Comparison of ENCODE assay signal across 13 cellular contexts in the genomic region with DNA sequence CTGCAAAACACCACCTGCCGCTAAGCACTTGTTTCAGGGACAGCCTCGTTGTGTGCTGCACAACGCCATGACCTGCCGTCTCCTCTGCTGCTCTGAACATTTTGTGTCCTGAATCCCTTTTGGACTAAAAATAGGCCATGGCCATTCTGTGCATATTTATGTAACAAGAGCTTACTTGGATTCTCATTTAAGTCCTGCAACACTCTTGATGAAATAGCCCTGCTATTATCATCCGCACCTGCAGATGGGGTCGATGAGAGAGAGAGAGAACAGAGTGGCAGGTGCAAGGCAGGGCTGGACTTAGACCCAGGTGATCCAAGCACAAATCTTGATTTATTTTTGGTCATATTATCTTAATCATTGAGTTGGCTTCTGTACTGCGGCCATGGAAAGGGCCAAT.
DNase-seq lines count a peak whose midpoint lies in the region; ATAC-seq and TF ChIP-seq lines count a peak whose summit lies in the region.
"Had no signal": no experiment of that assay in that cellular context is flagged by ENCODE, and none has a peak within 500 bp of the region (broad histone marks: within the 10 kb centered on the region; RNA-seq: fewer than 3 reads in every experiment).

No MANE protein-coding gene starts in this region.

- H3K18ac ChIP-seq in H9 (ENCODE audit: insufficient read length, low read depth, low read length): no peak overlapping the region

- no peak overlapping the region for H3K27ac ChIP-seq in C4-2B
- no peak overlapping the region for H3K27ac ChIP-seq in H9 (ENCODE audit: insufficient read length, low read depth, low read length)
- no peak overlapping the region for H3K27ac ChIP-seq in uterus
- H3K27ac ChIP-seq: BLaER1 had no signal

- TF ChIP-seq CTCF in C4-2B (conservative IDR thresholded peaks at IDR 0.05): peak; percentile 18
- peak; percentile 61 for TF ChIP-seq CTCF in H9 (conservative IDR thresholded peaks at IDR 0.05)
- TF ChIP-seq CTCF in activated CD8-positive, alpha-beta T cell treated with anti-CD3 and anti-CD28 coated beads for 36 hours (IDR thresholded peaks at IDR 0.05): no peak
- no peak for TF ChIP-seq CTCF in uterus (IDR thresholded peaks at IDR 0.05)

- WGBS in H9 (ENCODE audit: extremely low coverage, insufficient read length, low lambda C conversion rate): no CpG with 5 or more reads among the region's 7 CpGs

- H2BK5ac ChIP-seq in H9 (ENCODE audit: insufficient read length, low read length): no peak overlapping the region

- H3K79me2 ChIP-seq in H9 (ENCODE audit: insufficient read depth, low read length): no peaks in the 10 kb centered on the region

- no peak overlapping the region for H3K56ac ChIP-seq in H9 (ENCODE audit: insufficient read length, low read depth, low read length)

- no peaks in the 10 kb centered on the region for H3K27me3 Mint-ChIP-seq in H9 (ENCODE audit: low read depth)
- peaks cover 5% of the 10 kb centered on the region for H3K27me3 Mint-ChIP-seq in activated CD8-positive, alpha-beta T cell treated with anti-CD3 and anti-CD28 coated beads for 36 hours
- H3K27me3 Mint-ChIP-seq in activated T-cell treated with anti-CD3 and anti-CD28 coated beads, Interleukin-2, amount 50 U/mL, for 4 hours (ENCODE audit: low read depth): peaks cover 15% of the 10 kb centered on the region

- H3K9me3 Mint-ChIP-seq in H9: no peaks in the 10 kb centered on the region
- no peaks in the 10 kb centered on the region for H3K9me3 Mint-ChIP-seq in activated CD8-positive, alpha-beta T cell treated with anti-CD3 and anti-CD28 coated beads for 36 hours
- H3K9me3 Mint-ChIP-seq in activated T-cell treated with anti-CD3 and anti-CD28 coated beads, Interleukin-2, amount 50 U/mL, for 4 hours: no peaks in the 10 kb centered on the region
- H3K9me3 Mint-ChIP-seq: activated T-helper 1 cell treated with anti-CD3 and anti-CD28 coated beads, Interleukin-12 subunit alpha, Interleukin-12 subunit beta, Interleukin-2, Interleukin-4 antibody, amounts not matched to agents 30 ng/mL and 10 ng/mL and 1 ng/mL, durations not matched to agents 14 hours and 24 hours and 36 hours had no signal

- no peaks in the 10 kb centered on the region for H3K36me3 Mint-ChIP-seq in H9 (ENCODE audit: insufficient read depth in 1 of 3, low read depth in 3 of 3)
- H3K36me3 Mint-ChIP-seq in activated CD8-positive, alpha-beta T cell treated with anti-CD3 and anti-CD28 coated beads for 36 hours (ENCODE audit: low read depth): no peaks in the 10 kb centered on the region
- H3K36me3 Mint-ChIP-seq in activated T-cell treated with anti-CD3 and anti-CD28 coated beads, Interleukin-2, amount 50 U/mL, for 4 hours (ENCODE audit: insufficient read depth): no peaks in the 10 kb centered on the region

- no peak overlapping the region for H2BK12ac ChIP-seq in H9 (ENCODE audit: insufficient read length, low read depth, low read length)

- intact Hi-C loops in activated CD8-positive, alpha-beta T cell treated with anti-CD3 and anti-CD28 coated beads for 36 hours (cut with micrococcal nuclease): no loop called here
- intact Hi-C loops in uterus (cut with DNase I; ENCODE audit: low total_unique reads): no loop called here

- H3K9me3 ChIP-seq in H9 (ENCODE audit: control insufficient read depth, low read depth, low read length) (no peaks in the 10 kb centered on the region), uterus (no peaks in the 10 kb centered on the region)
- H3K9me3 ChIP-seq: BLaER1 had no signal

- no peak overlapping the region for H3K4ac ChIP-seq in H9 (ENCODE audit: low read depth, low read length)

- H3K36me3 ChIP-seq in uterus: no peaks in the 10 kb centered on the region
- H3K36me3 ChIP-seq: BLaER1 had no signal

- H2AK5ac ChIP-seq in H9 (ENCODE audit: insufficient read length, low read length): no peak overlapping the region

- H2BK15ac ChIP-seq in H9 (ENCODE audit: low read depth, low read length): no peak overlapping the region

- no peak overlapping the region for H2BK120ac ChIP-seq in H9 (ENCODE audit: low read depth, low read length, poor library complexity, severe bottlenecking)

- no peaks in the 10 kb centered on the region for H3K23me2 ChIP-seq in H9 (ENCODE audit: insufficient read length, low read depth, low read length, poor library complexity, severe bottlenecking)

- H3K9ac ChIP-seq in H9 (ENCODE audit: extremely low read depth, insufficient read length, low read length): no peak overlapping the region
- H3K9ac ChIP-seq: BLaER1 had no signal

- no peak overlapping the region for H3K4me3 ChIP-seq in uterus
- H3K4me3 ChIP-seq: BLaER1 had no signal

- no peak overlapping the region for H3K4me2 ChIP-seq in H9 (ENCODE audit: insufficient read depth, insufficient read length, low read length)
- H3K4me2 ChIP-seq: BLaER1 had no signal

- CTCF ChIA-PET in activated CD8-positive, alpha-beta T cell treated with anti-CD3 and anti-CD28 coated beads for 36 hours (lab: Charles Lee): interaction anchor here (0.9 to 1.5 kb wide), 3 partner anchors 12 to 23 kb away, joined by 3 to 5 read pairs (median 3); no protein-coding TSS in a partner anchor

- H4K20me1 ChIP-seq in H9 (ENCODE audit: control insufficient read depth, insufficient read depth, insufficient read length): no peaks in the 10 kb centered on the region
- H4K20me1 ChIP-seq: BLaER1 had no signal

- DNase-seq in H9 (peak; percentile 52), islet precursor cell (peak; percentile 42), uterus (no peak)
- peak; percentile 22 for DNase-seq in activated CD8-positive, alpha-beta T cell treated with anti-CD3 and anti-CD28 coated beads for 36 hours
- DNase-seq in activated T-cell treated with anti-CD3 and anti-CD28 coated beads, Interleukin-2, amount 50 U/mL, for 4 hours: no peak
- DNase-seq: activated CD4-positive, alpha-beta T cell treated with anti-CD3 and anti-CD28 coated beads for 1 hour; NCI-H2171 treated with DMSO at 0.1 percent for 48 hours; T-helper 1 cell had no signal

- no peak overlapping the region for H3K4me3 Mint-ChIP-seq in H9
- H3K4me3 Mint-ChIP-seq in activated CD8-positive, alpha-beta T cell treated with anti-CD3 and anti-CD28 coated beads for 36 hours: no peak overlapping the region
- H3K4me3 Mint-ChIP-seq in activated T-cell treated with anti-CD3 and anti-CD28 coated beads, Interleukin-2, amount 50 U/mL, for 4 hours: no peak overlapping the region
- H3K4me3 Mint-ChIP-seq: activated T-helper 1 cell treated with anti-CD3 and anti-CD28 coated beads, Interleukin-12 subunit alpha, Interleukin-12 subunit beta, Interleukin-2, Interleukin-4 antibody, amounts not matched to agents 30 ng/mL and 10 ng/mL and 1 ng/mL, durations not matched to agents 14 hours and 24 hours and 36 hours had no signal

- H2BK20ac ChIP-seq in H9 (ENCODE audit: low read depth, low read length, poor library complexity, severe bottlenecking): no peak overlapping the region

- H3K4me1 ChIP-seq in H9 (ENCODE audit: insufficient read depth, low read length) (no peaks in the 10 kb centered on the region), uterus (no peaks in the 10 kb centered on the region)
- H3K4me1 ChIP-seq: BLaER1 had no signal

- no peak overlapping the region for H4K5ac ChIP-seq in H9 (ENCODE audit: insufficient read length, low read depth, low read length)

- peaks cover 9 to 12% of the 10 kb centered on the region in 2 experiments; a peak in 3 of 4 replicates for H3K4me1 Mint-ChIP-seq in H9
- no peaks in the 10 kb centered on the region for H3K4me1 Mint-ChIP-seq in activated CD8-positive, alpha-beta T cell treated with anti-CD3 and anti-CD28 coated beads for 36 hours (ENCODE audit: low read depth)
- no peaks in the 10 kb centered on the region for H3K4me1 Mint-ChIP-seq in activated T-cell treated with anti-CD3 and anti-CD28 coated beads, Interleukin-2, amount 50 U/mL, for 4 hours (ENCODE audit: low read depth)

- H3T11ph ChIP-seq in H9 (ENCODE audit: low read length): no peak overlapping the region

- no peak overlapping the region for H3K23ac ChIP-seq in H9 (ENCODE audit: insufficient read length, low read depth, low read length)

- TF ChIP-seq POLR2A in uterus (IDR thresholded peaks at IDR 0.05): no peak

- no peak overlapping the region for H4K8ac ChIP-seq in H9 (replicated peaks; ENCODE audit: insufficient read length, low read depth, low read length)

- H3K79me1 ChIP-seq in H9 (ENCODE audit: insufficient read depth, low read depth, low read length, poor library complexity, severe bottlenecking): no peaks in the 10 kb centered on the region

- H3K27me3 ChIP-seq in H9 (ENCODE audit: insufficient read depth, low read length) (no peaks in the 10 kb centered on the region), uterus (no peaks in the 10 kb centered on the region)
- H3K27me3 ChIP-seq: BLaER1 had no signal

- H2AFZ ChIP-seq in H9 (ENCODE audit: low read length): no peak overlapping the region

- POLR2A ChIA-PET in activated CD8-positive, alpha-beta T cell treated with anti-CD3 and anti-CD28 coated beads for 36 hours (lab: Charles Lee): no interaction called here

- H3K27ac Mint-ChIP-seq in H9: no peak overlapping the region
- no peak overlapping the region for H3K27ac Mint-ChIP-seq in activated CD8-positive, alpha-beta T cell treated with anti-CD3 and anti-CD28 coated beads for 36 hours
- H3K27ac Mint-ChIP-seq: activated T-helper 1 cell treated with anti-CD3 and anti-CD28 coated beads, Interleukin-12 subunit alpha, Interleukin-12 subunit beta, Interleukin-2, Interleukin-4 antibody, amounts not matched to agents 30 ng/mL and 10 ng/mL and 1 ng/mL, durations not matched to agents 14 hours and 24 hours and 36 hours had no signal

- no peak overlapping the region for H4K91ac ChIP-seq in H9 (ENCODE audit: insufficient read length, low read depth, low read length)

- no peak for ATAC-seq in activated CD8-positive, alpha-beta T cell treated with anti-CD3 and anti-CD28 coated beads for 36 hours
- ATAC-seq in GM18520 (IDR thresholded peaks at IDR 0.05; ENCODE audit: unreplicated experiment) (no peak), GM21619 (IDR thresholded peaks at IDR 0.05; ENCODE audit: unreplicated experiment) (no peak)
- ATAC-seq in activated T-cell treated with anti-CD3 and anti-CD28 coated beads, Interleukin-2, amount 50 U/mL, for 4 hours: no peak

- no peak overlapping the region for H3K14ac ChIP-seq in H9 (ENCODE audit: insufficient read depth, low read length)

Comparison
In these comparisons a context has a peak if more than half of its experiments do, and no peak if none do; other contexts are left out.
1. CTCF ChIP-seq: peak in C4-2B (single experiment) and H9 (single experiment); none in activated CD8-positive, alpha-beta T cell treated with anti-CD3 and anti-CD28 coated beads for 36 hours (single experiment) and uterus (0 of 4).
2. DNase-seq: peak in H9 (single experiment), activated CD8-positive, alpha-beta T cell treated with anti-CD3 and anti-CD28 coated beads for 36 hours (single experiment) and islet precursor cell (single experiment); none in activated T-cell treated with anti-CD3 and anti-CD28 coated beads, Interleukin-2, amount 50 U/mL, for 4 hours (single experiment) and uterus (0 of 2).